ENCODE assay signal across 10 cellular contexts in the genomic region with DNA sequence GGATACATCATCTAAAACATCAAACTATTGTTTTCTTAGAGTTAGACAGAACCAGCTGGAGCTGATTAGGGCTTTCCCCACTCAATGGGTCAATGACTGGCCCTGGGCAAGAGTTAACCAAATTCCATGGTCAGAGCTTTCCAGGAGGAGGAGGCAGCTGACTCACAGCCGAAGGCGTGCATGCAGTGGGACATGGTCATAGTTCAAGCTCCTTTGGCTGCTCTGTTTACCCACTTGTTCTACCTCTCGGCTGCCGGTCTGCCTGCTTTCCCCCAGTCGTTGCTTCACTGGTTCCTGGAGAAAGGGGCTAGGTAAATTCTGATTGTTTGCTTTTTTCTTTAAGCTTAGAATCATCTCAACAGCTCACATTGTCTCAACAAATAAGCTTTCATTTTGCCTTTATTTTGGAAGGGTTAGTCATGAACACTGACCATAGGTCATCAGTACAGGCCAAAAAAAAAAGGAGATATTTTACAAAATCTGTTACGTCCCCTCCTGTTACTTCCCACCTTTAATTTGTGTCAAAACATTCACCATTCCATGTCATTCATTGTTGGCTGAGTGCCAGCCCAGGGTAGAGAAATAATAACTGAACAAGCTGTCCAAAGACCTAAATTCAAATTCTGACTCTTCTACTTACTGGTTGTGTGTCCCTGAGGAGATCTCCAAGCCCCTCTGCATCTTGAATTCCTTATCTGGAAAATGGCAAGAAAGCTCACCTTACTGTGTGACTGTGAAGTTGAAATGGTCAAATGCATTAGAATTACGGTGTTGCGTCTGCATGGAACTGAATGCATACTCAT. TPM values are rescaled to one million over a fixed set of nuclear protein-coding genes. Genes with fewer than 3 reads are reported as not detected.
A peak's percentile ranks its signal among the peaks of the same experiment; 100 is the strongest.
DNase-seq lines count a peak whose midpoint lies in the region; TF ChIP-seq lines count a peak whose summit lies in the region.
"Had no signal": no experiment of that assay in that cellular context is flagged by ENCODE, and none has a peak within 500 bp of the region (broad histone marks: within the 10 kb centered on the region; RNA-seq: fewer than 3 reads in every experiment).

No MANE protein-coding gene starts in this region.

- TF ChIP-seq POLR2A in esophagus muscularis mucosa (IDR thresholded peaks at IDR 0.05; ENCODE audit: low read depth), result no peak
- no peak for TF ChIP-seq POLR2A in sigmoid colon (IDR thresholded peaks at IDR 0.05)

- no peak overlapping the region for H3K4me3 ChIP-seq in Caco-2 (ENCODE audit: low read depth, low read length)
- no peak overlapping the region for H3K4me3 ChIP-seq in esophagus muscularis mucosa
- no peak overlapping the region for H3K4me3 ChIP-seq in osteoblast (ENCODE audit: insufficient read depth, low read length)
- H3K4me3 ChIP-seq in sigmoid colon, result no peak overlapping the region
- no peak overlapping the region for H3K4me3 ChIP-seq in CD8-positive, alpha-beta memory T cell (ENCODE audit: low read length)

- H3K4me1 ChIP-seq in Caco-2, result peaks cover 20% of the 10 kb centered on the region
- no peaks in the 10 kb centered on the region for H3K4me1 ChIP-seq in esophagus muscularis mucosa
- peaks cover 13% of the 10 kb centered on the region for H3K4me1 ChIP-seq in osteoblast (ENCODE audit: insufficient read depth, low read length)
- H3K4me1 ChIP-seq in sigmoid colon, result no peaks in the 10 kb centered on the region
- peaks cover 5% of the 10 kb centered on the region for H3K4me1 ChIP-seq in CD8-positive, alpha-beta memory T cell (ENCODE audit: insufficient read depth, low read length)

- H3K36me3 Mint-ChIP-seq in Caco-2 (ENCODE audit: insufficient read depth, unreplicated experiment), result no peaks in the 10 kb centered on the region
- no peaks in the 10 kb centered on the region for H3K36me3 Mint-ChIP-seq in T-helper 2 cell treated with Interferon-gamma antibody and Interleukin-4, amounts not matched to agents 5 μg/mL and 100 μg/mL, for 36 hours (ENCODE audit: low read depth)
- H3K36me3 Mint-ChIP-seq in CD8-positive, alpha-beta memory T cell, result no peaks in the 10 kb centered on the region

- H3K4me3 Mint-ChIP-seq in Caco-2 (ENCODE audit: unreplicated experiment), result peak overlapping the region; percentile 45
- no peak overlapping the region for H3K4me3 Mint-ChIP-seq in T-helper 2 cell treated with Interferon-gamma antibody and Interleukin-4, amounts not matched to agents 5 μg/mL and 100 μg/mL, for 36 hours
- no peak overlapping the region for H3K4me3 Mint-ChIP-seq in CD8-positive, alpha-beta memory T cell
- H3K4me3 Mint-ChIP-seq: activated T-helper 17 cell treated with anti-CD3 and anti-CD28 coated beads, Interleukin-2, amount 50 U/mL, for 72 hours; nephron had no signal

- DNase-seq in Caco-2 (peak; percentile 66 to 79), NCI-H226 (peak; percentile 67), esophagus muscularis mucosa (ENCODE audit: extremely low spot score) (peak; percentile 72), osteoblast (ENCODE audit: insufficient read length, low spot score, missing footprints) (peak; percentile 95), sigmoid colon (no peak)
- DNase-seq in activated naive CD4-positive, alpha-beta T cell treated with anti-CD3 and anti-CD28 coated beads, Interleukin-2, amount 50 U/mL, for 16 hours, result no peak
- no peak for DNase-seq in T-helper 2 cell treated with Interferon-gamma antibody and Interleukin-4, amounts not matched to agents 5 μg/mL and 100 μg/mL, for 36 hours (ENCODE audit: low spot score)
- DNase-seq in CD8-positive, alpha-beta memory T cell, result no peak

- peak overlapping the region; percentile 82 for H3K27ac Mint-ChIP-seq in Caco-2 (ENCODE audit: unreplicated experiment)
- H3K27ac Mint-ChIP-seq in T-helper 2 cell treated with Interferon-gamma antibody and Interleukin-4, amounts not matched to agents 5 μg/mL and 100 μg/mL, for 36 hours, result no peak overlapping the region
- no peak overlapping the region for H3K27ac Mint-ChIP-seq in CD8-positive, alpha-beta memory T cell
- H3K27ac Mint-ChIP-seq: activated T-helper 17 cell treated with anti-CD3 and anti-CD28 coated beads, Interleukin-2, amount 50 U/mL, for 72 hours; nephron had no signal

- H3K9me3 Mint-ChIP-seq in Caco-2 (ENCODE audit: unreplicated experiment), result no peaks in the 10 kb centered on the region
- no peaks in the 10 kb centered on the region for H3K9me3 Mint-ChIP-seq in T-helper 2 cell treated with Interferon-gamma antibody and Interleukin-4, amounts not matched to agents 5 μg/mL and 100 μg/mL, for 36 hours
- no peaks in the 10 kb centered on the region for H3K9me3 Mint-ChIP-seq in CD8-positive, alpha-beta memory T cell
- H3K9me3 Mint-ChIP-seq: activated T-helper 17 cell treated with anti-CD3 and anti-CD28 coated beads, Interleukin-2, amount 50 U/mL, for 72 hours; nephron had no signal

- TF ChIP-seq EP300 in esophagus muscularis mucosa (IDR thresholded peaks at IDR 0.05) (no peak), sigmoid colon (IDR thresholded peaks at IDR 0.05) (no peak)

- intact Hi-C loops in Caco-2 (cut with micrococcal nuclease; ENCODE audit: unreplicated experiment) (no loop called here), esophagus muscularis mucosa (cut with DNase I) (no loop called here), sigmoid colon (cut with DNase I) (no loop called here)

- peak overlapping the region; percentile 56 for H2AFZ ChIP-seq in osteoblast (ENCODE audit: low read length)

- no peaks in the 10 kb centered on the region for H3K27me3 ChIP-seq in Caco-2 (replicated peaks; ENCODE audit: control insufficient read depth, insufficient read depth, low read length)
- H3K27me3 ChIP-seq in esophagus muscularis mucosa, result peaks cover 0 to 16% (median 0%) of the 10 kb centered on the region in 4 donors
- H3K27me3 ChIP-seq in osteoblast (ENCODE audit: insufficient read depth, low read length), result peaks cover 21% of the 10 kb centered on the region
- peaks cover 0 to 10% (median 0%) of the 10 kb centered on the region in 3 donors for H3K27me3 ChIP-seq in sigmoid colon
- no peaks in the 10 kb centered on the region for H3K27me3 ChIP-seq in CD8-positive, alpha-beta memory T cell (ENCODE audit: insufficient read depth, low read length, poor library complexity, severe bottlenecking)

- H3K36me3 ChIP-seq in Caco-2 (ENCODE audit: control insufficient read depth, insufficient read depth, low read length) (no peaks in the 10 kb centered on the region), esophagus muscularis mucosa (no peaks in the 10 kb centered on the region), osteoblast (ENCODE audit: insufficient read depth, low read length) (no peaks in the 10 kb centered on the region), sigmoid colon (no peaks in the 10 kb centered on the region)
- H3K36me3 ChIP-seq in CD8-positive, alpha-beta memory T cell (ENCODE audit: insufficient read depth, low read length), result no peaks in the 10 kb centered on the region

- H3K4me2 ChIP-seq in osteoblast (ENCODE audit: insufficient read depth, low read length), result peak overlapping the region; percentile 73

- no peaks in the 10 kb centered on the region for H3K27me3 Mint-ChIP-seq in Caco-2 (ENCODE audit: insufficient read depth, unreplicated experiment)
- H3K27me3 Mint-ChIP-seq in T-helper 2 cell treated with Interferon-gamma antibody and Interleukin-4, amounts not matched to agents 5 μg/mL and 100 μg/mL, for 36 hours (ENCODE audit: low read depth), result peaks cover 31% of the 10 kb centered on the region
- peaks cover 10 to 53% of the 10 kb centered on the region in 2 donors for H3K27me3 Mint-ChIP-seq in CD8-positive, alpha-beta memory T cell

- peaks cover 12% of the 10 kb centered on the region for H3K4me1 Mint-ChIP-seq in Caco-2 (ENCODE audit: low read depth, unreplicated experiment)
- H3K4me1 Mint-ChIP-seq in T-helper 2 cell treated with Interferon-gamma antibody and Interleukin-4, amounts not matched to agents 5 μg/mL and 100 μg/mL, for 36 hours (ENCODE audit: low read depth), result peaks cover 14% of the 10 kb centered on the region
- peaks cover 13 to 26% (median 20%) of the 10 kb centered on the region in 3 donors for H3K4me1 Mint-ChIP-seq in CD8-positive, alpha-beta memory T cell
- H3K4me1 Mint-ChIP-seq: nephron had no signal

- no peaks in the 10 kb centered on the region for H3K79me2 ChIP-seq in osteoblast (ENCODE audit: insufficient read depth, low read length)

- CTCF ChIA-PET in Caco-2 (lab: Charles Lee), result interaction anchor here (0.7 to 1.4 kb wide), 4 partner anchors 8 to 376 kb away, joined by 4 to 9 read pairs (median 6); a partner anchor contains a TSS
- CTCF ChIA-PET in CD8-positive, alpha-beta memory T cell (lab: Charles Lee), result interaction anchor here (1.1 kb wide), 1 partner anchor 17 kb away, joined by 3 read pairs; no protein-coding TSS in a partner anchor

- TF ChIP-seq CTCF in Caco-2 (IDR thresholded peaks at IDR 0.05; ENCODE audit: insufficient read depth in 1 of 2, low read depth in 1 of 2, low read length in 1 of 2, severe bottlenecking in 1 of 2, unreplicated experiment in 1 of 2), result no peak
- no peak for TF ChIP-seq CTCF in esophagus muscularis mucosa (IDR thresholded peaks at IDR 0.05)
- no peak for TF ChIP-seq CTCF in osteoblast (IDR thresholded peaks at IDR 0.05; ENCODE audit: extremely low read depth, low read depth, low read length)
- TF ChIP-seq CTCF in sigmoid colon (IDR thresholded peaks at IDR 0.05), result no peak

- H3K27ac ChIP-seq in esophagus muscularis mucosa (replicated peaks in 1 of 4), result no peak overlapping the region
- peak overlapping the region; percentile 7 for H3K27ac ChIP-seq in osteoblast (ENCODE audit: low read depth, low read length)
- H3K27ac ChIP-seq in sigmoid colon, result no peak overlapping the region
- no peak overlapping the region for H3K27ac ChIP-seq in CD8-positive, alpha-beta memory T cell (ENCODE audit: low read depth, low read length)

- H4K20me1 ChIP-seq in osteoblast (ENCODE audit: insufficient read depth, low read length), result no peaks in the 10 kb centered on the region

- POLR2A ChIA-PET in Caco-2 (lab: Charles Lee), result no interaction called here
- POLR2A ChIA-PET in CD8-positive, alpha-beta memory T cell (lab: Charles Lee), result no interaction called here

- 67% methylated on average over 8 of the region's 8 CpGs for WGBS in esophagus muscularis mucosa
- 17 to 62% methylated on average over 8 of the region's 8 CpGs for WGBS in sigmoid colon, 2 donors

- H3K9me3 ChIP-seq in Caco-2, result no peaks in the 10 kb centered on the region
- H3K9me3 ChIP-seq in esophagus muscularis mucosa, result no peaks in the 10 kb centered on the region
- no peaks in the 10 kb centered on the region for H3K9me3 ChIP-seq in osteoblast (ENCODE audit: low read depth, low read length)
- H3K9me3 ChIP-seq in sigmoid colon, result no peaks in the 10 kb centered on the region
- H3K9me3 ChIP-seq in CD8-positive, alpha-beta memory T cell (ENCODE audit: low read length), result no peaks in the 10 kb centered on the region

- no TSS peak for BruUV-seq in Caco-2 (replicated peaks; lab: Mats Ljungman, UMichigan)

RNA-seq across cellular contexts. Expression of a gene that starts 12.0 kb away (rescaled TPM):
- 0.26 and 0.66 TPM in 2 replicates for total RNA-seq in Caco-2 (2022)
- under 1 TPM in 3 of 4 donors, not detected in 1; under 0.01 to 0.17 (median 0.11) TPM for total RNA-seq in esophagus muscularis mucosa
- 0.29 and 0.36 TPM in 2 replicates for total RNA-seq in osteoblast
- total RNA-seq in sigmoid colon, result under 1 TPM in 2 of 4 donors, not detected in 2; under 0.01 to 0.28 TPM
- 1 to 10 TPM; 1.1 to 2.3 (median 1.2) TPM for polyA plus RNA-seq in sigmoid colon
- not detected for total RNA-seq in CD8-positive, alpha-beta memory T cell
- not detected for polyA plus RNA-seq in CD8-positive, alpha-beta memory T cell
- total RNA-seq: activated T-helper 17 cell treated with anti-CD3 and anti-CD28 coated beads, Interleukin-2, amount 50 U/mL, for 72 hours had no signal

Comparison
In these comparisons a context has a peak if more than half of its experiments do, and no peak if none do; other contexts are left out.
1. DNase-seq: peak in Caco-2 (2 of 2), NCI-H226 (single experiment), esophagus muscularis mucosa (single experiment) and osteoblast (single experiment); none in activated naive CD4-positive, alpha-beta T cell treated with anti-CD3 and anti-CD28 coated beads, Interleukin-2, amount 50 U/mL, for 16 hours (single experiment), sigmoid colon (single experiment), T-helper 2 cell treated with Interferon-gamma antibody and Interleukin-4, amounts not matched to agents 5 μg/mL and 100 μg/mL, for 36 hours (single experiment) and CD8-positive, alpha-beta memory T cell (0 of 5).